In the genomic region with DNA sequence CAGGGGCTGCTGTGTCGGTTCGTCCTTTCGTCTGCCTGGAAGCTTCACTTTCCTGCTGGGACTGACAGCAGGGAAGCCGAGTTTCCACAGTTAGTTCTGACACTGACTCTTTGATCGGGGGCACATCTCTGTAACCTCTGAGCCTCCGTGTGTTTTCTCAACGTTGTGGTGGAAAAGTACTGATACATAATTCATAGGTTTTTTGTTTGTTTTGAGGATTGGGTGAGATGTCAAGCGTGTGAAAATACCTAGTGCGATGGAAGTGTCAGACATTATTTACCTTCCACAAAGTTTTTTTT, we compare ENCODE assay signal across 8 cellular contexts. TPM values are rescaled to one million over a fixed set of nuclear protein-coding genes. Genes with fewer than 3 reads are reported as not detected.
DNase-seq lines count a peak whose midpoint lies in the region; ATAC-seq and TF ChIP-seq lines count a peak whose summit lies in the region.

No MANE protein-coding gene starts in this region.

- intact Hi-C loops in dorsolateral prefrontal cortex (cut with DNase I): loop anchor here (2.0 to 10.0 kb wide), 6 partner anchors 144 to 554 kb away; a partner anchor contains a TSS

- no peaks in the 10 kb centered on the region for H3K27me3 ChIP-seq in dorsolateral prefrontal cortex

- TF ChIP-seq POLR2A in NB4 (IDR thresholded peaks at IDR 0.05; ENCODE audit: extremely low read depth, insufficient read length): no peak

- H3K27ac Mint-ChIP-seq in nephron: peak overlapping the region; percentile 44 to 86 (median 71)

- no peaks in the 10 kb centered on the region for H3K9me3 Mint-ChIP-seq in nephron

- peaks cover 10% of the 10 kb centered on the region for H3K36me3 Mint-ChIP-seq in nephron (ENCODE audit: low read depth)

- TF ChIP-seq CTCF in NB4 (IDR thresholded peaks at IDR 0.05; ENCODE audit: low read depth, low read length) (no peak), dorsolateral prefrontal cortex (IDR thresholded peaks at IDR 0.05 in 54 of 56, conservative IDR thresholded peaks at IDR 0.05 in 2 of 56; ENCODE audit: low read depth in 1 of 56, partially characterized antibody in 56 of 56) (no peak), nephron (IDR thresholded peaks at IDR 0.05; ENCODE audit: unreplicated experiment in 3 of 3) (no peak)

- H3K4me1 Mint-ChIP-seq in nephron: peaks cover 11% of the 10 kb centered on the region

- peak overlapping the region; percentile 95 for H3K4me3 ChIP-seq in NB4 (ENCODE audit: low read depth, low read length)
- peak overlapping the region; percentile 52 to 100 (median 96) for H3K4me3 ChIP-seq in dorsolateral prefrontal cortex

- DNase-seq in NB4 (ENCODE audit: low read depth) (no peak), dorsolateral prefrontal cortex (no peak), CD1c-positive myeloid dendritic cell (ENCODE audit: extremely low spot score) (no peak)
- DNase-seq in stimulated activated CD4-positive, alpha-beta T cell treated with anti-CD3 and anti-CD28 coated beads, Interleukin-4, amount 100 ng/mL, for 4 hours: no peak
- no peak for DNase-seq in central memory CD4-positive, alpha-beta T cell

- peak overlapping the region in 58 of 59 donors; percentile 24 to 98 (median 94) for H3K27ac ChIP-seq in dorsolateral prefrontal cortex

- no peaks in the 10 kb centered on the region for H3K27me3 Mint-ChIP-seq in nephron (ENCODE audit: low read depth)

- peak overlapping the region; percentile 89 to 93 (median 90) for H3K4me3 Mint-ChIP-seq in nephron

- ATAC-seq in GM18907 (IDR thresholded peaks at IDR 0.05; ENCODE audit: unreplicated experiment): peak; percentile 0
- ATAC-seq in HG02870 (IDR thresholded peaks at IDR 0.05; ENCODE audit: unreplicated experiment): no peak

RNA-seq across cellular contexts. Expression of a gene that starts 0.5 kb away (rescaled TPM):
- 10 to 100 TPM in 97 of 120 experiments, 1 to 10 TPM in 23; 7.4 to 15.4 (median 11.5) TPM for total RNA-seq in dorsolateral prefrontal cortex
